1 cellular context compared by ENCODE assay signal in the genomic region with DNA sequence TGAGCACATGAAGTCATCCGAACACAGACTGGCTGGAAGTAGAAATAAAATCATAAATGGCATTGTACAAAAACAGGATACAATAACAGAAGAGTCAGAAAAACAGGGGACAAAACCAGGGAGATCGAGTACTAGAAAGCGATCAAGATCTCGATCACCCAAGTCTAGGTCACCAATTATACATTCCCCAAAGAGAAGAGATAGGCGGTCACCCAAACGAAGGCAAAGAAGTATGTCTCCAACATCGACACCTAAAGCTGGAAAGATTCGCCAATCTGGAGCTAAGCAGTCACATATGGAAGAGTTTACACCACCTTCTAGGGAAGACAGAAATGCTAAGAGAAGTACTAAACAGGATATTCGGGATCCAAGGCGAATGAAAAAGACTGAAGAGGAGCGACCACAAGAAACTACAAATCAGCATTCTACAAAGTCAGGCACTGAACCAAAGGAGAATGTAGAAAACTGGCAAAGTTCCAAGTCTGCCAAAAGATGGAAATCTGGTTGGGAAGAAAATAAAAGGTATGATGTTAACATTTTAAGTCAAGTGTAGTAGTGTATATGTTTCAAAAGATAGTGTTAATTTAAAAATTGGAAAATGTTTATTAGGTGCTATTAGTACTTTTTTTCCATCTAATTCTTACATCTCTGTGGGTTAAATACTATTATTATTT.
TF ChIP-seq lines count a peak whose summit lies in the region.

No MANE protein-coding gene starts in this region.

TF ChIP-seq in PFSK-1, 5 proteins besides CTCF, POLR2A, EP300 and RAD21 (continued from another document):
- TF ChIP-seq, protein P1, sequence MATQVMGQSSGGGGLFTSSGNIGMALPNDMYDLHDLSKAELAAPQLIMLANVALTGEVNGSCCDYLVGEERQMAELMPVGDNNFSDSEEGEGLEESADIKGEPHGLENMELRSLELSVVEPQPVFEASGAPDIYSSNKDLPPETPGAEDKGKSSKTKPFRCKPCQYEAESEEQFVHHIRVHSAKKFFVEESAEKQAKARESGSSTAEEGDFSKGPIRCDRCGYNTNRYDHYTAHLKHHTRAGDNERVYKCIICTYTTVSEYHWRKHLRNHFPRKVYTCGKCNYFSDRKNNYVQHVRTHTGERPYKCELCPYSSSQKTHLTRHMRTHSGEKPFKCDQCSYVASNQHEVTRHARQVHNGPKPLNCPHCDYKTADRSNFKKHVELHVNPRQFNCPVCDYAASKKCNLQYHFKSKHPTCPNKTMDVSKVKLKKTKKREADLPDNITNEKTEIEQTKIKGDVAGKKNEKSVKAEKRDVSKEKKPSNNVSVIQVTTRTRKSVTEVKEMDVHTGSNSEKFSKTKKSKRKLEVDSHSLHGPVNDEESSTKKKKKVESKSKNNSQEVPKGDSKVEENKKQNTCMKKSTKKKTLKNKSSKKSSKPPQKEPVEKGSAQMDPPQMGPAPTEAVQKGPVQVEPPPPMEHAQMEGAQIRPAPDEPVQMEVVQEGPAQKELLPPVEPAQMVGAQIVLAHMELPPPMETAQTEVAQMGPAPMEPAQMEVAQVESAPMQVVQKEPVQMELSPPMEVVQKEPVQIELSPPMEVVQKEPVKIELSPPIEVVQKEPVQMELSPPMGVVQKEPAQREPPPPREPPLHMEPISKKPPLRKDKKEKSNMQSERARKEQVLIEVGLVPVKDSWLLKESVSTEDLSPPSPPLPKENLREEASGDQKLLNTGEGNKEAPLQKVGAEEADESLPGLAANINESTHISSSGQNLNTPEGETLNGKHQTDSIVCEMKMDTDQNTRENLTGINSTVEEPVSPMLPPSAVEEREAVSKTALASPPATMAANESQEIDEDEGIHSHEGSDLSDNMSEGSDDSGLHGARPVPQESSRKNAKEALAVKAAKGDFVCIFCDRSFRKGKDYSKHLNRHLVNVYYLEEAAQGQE (IDR thresholded peaks at IDR 0.05; ENCODE audit: insufficient read depth in 1 of 2, low read depth in 2 of 2, low read length in 2 of 2): no peak
